Comparison of ENCODE assay signal across 24 cellular contexts in the genomic region with DNA sequence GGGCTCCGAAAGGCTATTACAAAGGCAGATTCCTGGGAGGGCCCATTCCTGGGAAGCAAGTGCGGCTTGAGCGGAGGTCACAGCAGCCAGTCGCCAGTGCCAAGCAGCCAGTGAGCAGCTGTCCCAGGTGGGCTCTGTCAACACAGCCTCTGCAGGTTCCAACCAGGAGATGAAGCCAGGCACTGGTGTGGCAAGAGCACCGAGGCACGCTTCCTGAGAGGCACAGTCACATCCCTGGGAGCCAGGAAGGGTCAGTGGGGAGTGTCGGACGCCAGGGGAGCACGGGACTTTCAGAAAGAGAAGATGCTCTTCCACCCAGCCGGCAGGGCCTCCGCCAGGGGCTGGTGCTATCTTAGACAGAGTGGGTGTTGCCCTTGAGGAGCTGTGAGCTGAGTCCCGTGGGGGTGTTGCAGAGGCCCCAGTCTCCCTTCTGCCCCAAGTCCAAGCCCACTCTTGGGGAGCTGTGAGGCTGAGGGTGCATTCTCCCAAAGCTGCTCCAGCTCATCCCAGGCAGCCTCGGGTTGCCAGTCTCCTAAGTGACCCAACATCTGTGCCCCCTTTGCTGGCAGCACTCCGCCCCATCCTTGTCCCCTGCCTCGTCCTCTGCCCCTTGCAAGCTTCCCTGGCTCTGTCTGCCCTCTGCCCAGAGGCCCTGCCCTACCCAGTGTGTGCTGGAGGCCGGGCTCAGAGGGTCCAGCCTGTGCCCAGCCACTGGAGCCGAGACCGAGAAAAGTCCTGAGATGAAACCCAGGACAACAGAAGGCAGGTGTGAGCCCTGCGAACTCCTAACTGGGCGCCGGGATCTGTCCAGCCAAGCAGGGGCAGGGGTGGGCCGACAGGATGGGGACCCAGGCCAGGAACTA. TPM values are rescaled to one million over a fixed set of nuclear protein-coding genes. Genes with fewer than 3 reads are reported as not detected.
"Had no signal": no experiment of that assay in that cellular context is flagged by ENCODE, and none has a peak within 500 bp of the region (broad histone marks: within the 10 kb centered on the region; RNA-seq: fewer than 3 reads in every experiment).

No MANE protein-coding gene starts in this region.

- ATAC-seq: esophagus mucosa; heart left ventricle; left colon; left ventricle myocardium superior; sciatic nerve; stimulated activated naive B cell treated with anti-CD40 and anti-IgM and Interleukin-4, amounts not matched to agents 10 μg/mL and 1 μg/mL and 100 μg/mL, for 72 hours; stimulated activated naive CD8-positive, alpha-beta T cell treated with anti-CD3 and anti-CD28 coated beads, Interleukin-15, amount 100 ng/mL, for 72 hours had no signal

- H3K36me3 Mint-ChIP-seq: naive B cell had no signal

- H3K9me3 Mint-ChIP-seq: naive B cell; nephron; stimulated activated naive B cell treated with anti-CD40 and anti-IgM and Interleukin-4, amounts not matched to agents 10 μg/mL and 1 μg/mL and 100 μg/mL, for 72 hours; stimulated activated naive CD8-positive, alpha-beta T cell treated with anti-CD3 and anti-CD28 coated beads, Interleukin-15, amount 100 ng/mL, for 72 hours had no signal

- H3K9me3 ChIP-seq: heart left ventricle, testis, transverse colon had no signal

- H3K27ac ChIP-seq: coronary artery, heart left ventricle, testis, transverse colon had no signal

- DNase-seq: effector CD4-positive, alpha-beta T cell; heart left ventricle; hippocampal formation; left colon; left ventricle myocardium superior; mesenchymal stem cell; naive B cell; stimulated activated CD4-positive, alpha-beta T cell treated with anti-CD3 and anti-CD28 coated beads, Interleukin-2, amount 100 ng/mL, for 24 hours; stimulated activated CD4-positive, alpha-beta T cell treated with anti-CD3 and anti-CD28 coated beads, Interleukin-4, amount 100 ng/mL, for 4 hours; stimulated activated naive B cell treated with anti-CD40 and anti-IgM and Interleukin-4, amounts not matched to agents 10 μg/mL and 1 μg/mL and 100 μg/mL, for 72 hours; stimulated activated naive CD8-positive, alpha-beta T cell treated with anti-CD3 and anti-CD28 coated beads, Interleukin-15, amount 100 ng/mL, for 72 hours; testis; transverse colon had no signal

- H3K27me3 ChIP-seq: heart left ventricle, testis, transverse colon had no signal

- H3K4me3 Mint-ChIP-seq: naive B cell; nephron; stimulated activated naive B cell treated with anti-CD40 and anti-IgM and Interleukin-4, amounts not matched to agents 10 μg/mL and 1 μg/mL and 100 μg/mL, for 72 hours; stimulated activated naive CD8-positive, alpha-beta T cell treated with anti-CD3 and anti-CD28 coated beads, Interleukin-15, amount 100 ng/mL, for 72 hours had no signal

- FAIRE-seq: frontal cortex had no signal

- H3K4me1 Mint-ChIP-seq: nephron had no signal

- H3K27me3 Mint-ChIP-seq: naive B cell; stimulated activated naive B cell treated with anti-CD40 and anti-IgM and Interleukin-4, amounts not matched to agents 10 μg/mL and 1 μg/mL and 100 μg/mL, for 72 hours; stimulated activated naive CD8-positive, alpha-beta T cell treated with anti-CD3 and anti-CD28 coated beads, Interleukin-15, amount 100 ng/mL, for 72 hours had no signal

- H3K27ac Mint-ChIP-seq: nephron; stimulated activated naive B cell treated with anti-CD40 and anti-IgM and Interleukin-4, amounts not matched to agents 10 μg/mL and 1 μg/mL and 100 μg/mL, for 72 hours had no signal

- H3K4me3 ChIP-seq: coronary artery, heart left ventricle, lung, testis, transverse colon had no signal

RNA-seq across cellular contexts. Expression of a gene that starts 51.9 kb away (rescaled TPM):
- total RNA-seq: dermis microvascular lymphatic vessel endothelial cell, glomerular endothelial cell, kidney epithelial cell, pulmonary artery endothelial cell, transverse colon had no signal
- polyA plus RNA-seq: fibroblast of lung had no signal
